In genomic region chr2:85822766-85823165, GRCh38 we compare ENCODE assay signal across 28 cellular contexts.
"Had no signal": no experiment of that assay in that cellular context is flagged by ENCODE, and none has a peak within 500 bp of the region (broad histone marks: within the 10 kb centered on the region; RNA-seq: fewer than 3 reads in every experiment).

No MANE protein-coding gene starts in this region.

- DNase-seq: activated CD4-positive, alpha-beta T cell treated with anti-CD3 and anti-CD28 coated beads for 1 hour; activated CD4-positive, alpha-beta T cell treated with anti-CD3 and anti-CD28 coated beads, Interleukin-2, amount 50 U/mL, for 1 hour; activated CD8-positive, alpha-beta memory T cell treated with anti-CD3 and anti-CD28 coated beads for 24 hours; activated effector memory CD4-positive, alpha-beta T cell treated with Interleukin-2 at 50 U/mL for 16 hours; activated naive CD4-positive, alpha-beta T cell treated with Interleukin-2 at 50 U/mL for 16 hours; activated naive CD8-positive, alpha-beta T cell treated with anti-CD3 and anti-CD28 coated beads for 36 hours; aorta; body of pancreas; colonic mucosa; effector memory CD4-positive, alpha-beta T cell; foreskin fibroblast; hippocampal formation; immature natural killer cell; kidney; left colon; midbrain; naive thymus-derived CD8-positive, alpha-beta T cell; occipital lobe; stimulated activated CD4-positive, alpha-beta T cell treated with anti-CD3 and anti-CD28 coated beads, Interleukin-15, amount 100 ng/mL, for 24 hours; stimulated activated CD4-positive, alpha-beta T cell treated with anti-CD3 and anti-CD28 coated beads, Interleukin-2, amount 100 ng/mL, for 24 hours; stimulated activated naive B cell treated with anti-CD40 and anti-IgM and Interleukin-4, amounts not matched to agents 10 μg/mL and 1 μg/mL and 100 μg/mL, for 72 hours; stomach; T-helper 9 cell; thyroid gland; upper lobe of right lung had no signal

- H3K4me3 ChIP-seq: adrenal gland, body of pancreas, colonic mucosa, right atrium auricular region, stomach, thyroid gland, upper lobe of right lung had no signal

- H3K27ac ChIP-seq: adrenal gland, body of pancreas, colonic mucosa, right atrium auricular region, stomach, thyroid gland, upper lobe of right lung had no signal

- H3K36me3 ChIP-seq: adrenal gland, colonic mucosa, right atrium auricular region, stomach, thyroid gland, upper lobe of right lung had no signal

- H3K27me3 ChIP-seq: adrenal gland, body of pancreas, colonic mucosa, right atrium auricular region, thyroid gland, upper lobe of right lung had no signal

- ATAC-seq: body of pancreas; left colon; naive thymus-derived CD8-positive, alpha-beta T cell; stimulated activated naive B cell treated with anti-CD40 and anti-IgM and Interleukin-4, amounts not matched to agents 10 μg/mL and 1 μg/mL and 100 μg/mL, for 72 hours; upper lobe of right lung; WTC11 had no signal

- H3K9me3 ChIP-seq: adrenal gland, body of pancreas, colonic mucosa, right atrium auricular region, stomach, thyroid gland, upper lobe of right lung had no signal

- H3K4me1 ChIP-seq: colonic mucosa had no signal
